Comparison of ENCODE assay signal across 13 cellular contexts in the genomic region with DNA sequence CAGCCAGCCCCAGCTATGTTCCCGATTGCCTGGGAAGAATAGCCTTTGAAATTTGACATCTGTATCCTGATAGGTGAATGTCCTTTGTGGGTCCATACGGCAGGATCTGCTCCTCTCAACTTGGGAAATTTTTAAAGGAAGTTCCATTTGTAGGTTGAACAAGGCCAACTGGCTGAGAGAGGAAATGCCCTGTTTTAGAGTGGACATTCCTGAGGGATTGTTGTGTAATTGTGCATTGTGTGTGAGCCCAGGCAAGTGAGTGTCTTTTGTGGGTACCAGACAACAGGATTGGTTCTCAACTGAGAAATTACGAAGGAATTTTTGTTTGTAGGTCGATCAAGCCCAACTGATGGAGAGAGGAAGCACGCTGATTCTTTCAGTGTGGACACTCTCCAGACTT. TPM values are rescaled to one million over a fixed set of nuclear protein-coding genes. Genes with fewer than 3 reads are reported as not detected.
A peak's percentile ranks its signal among the peaks of the same experiment; 100 is the strongest.
DNase-seq lines count a peak whose midpoint lies in the region; TF ChIP-seq lines count a peak whose summit lies in the region.
"Had no signal": no experiment of that assay in that cellular context is flagged by ENCODE, and none has a peak within 500 bp of the region (broad histone marks: within the 10 kb centered on the region; RNA-seq: fewer than 3 reads in every experiment).

No MANE protein-coding gene starts in this region.

- H3K27ac Mint-ChIP-seq in endothelial cell (ENCODE audit: unreplicated experiment) (peak overlapping the region; percentile 76), nephron progenitor cell (no peak overlapping the region)
- H3K27ac Mint-ChIP-seq: CD14-positive monocyte, H9 had no signal

- H3K36me3 Mint-ChIP-seq in endothelial cell (ENCODE audit: low read depth, unreplicated experiment) (peaks cover 24% of the 10 kb centered on the region), nephron progenitor cell (ENCODE audit: low read depth) (peaks cover 25% of the 10 kb centered on the region)
- H3K36me3 Mint-ChIP-seq: CD14-positive monocyte had no signal

- DNase-seq in EH (ENCODE audit: low read depth) (peak; percentile 6), amniotic epithelial cell (ENCODE audit: low read depth) (peak; percentile 61), endothelial cell (ENCODE audit: low spot score) (no peak), iris pigment epithelial cell (ENCODE audit: low read depth) (peak; percentile 7), T-helper 9 cell (no peak), NCI-H2171 (lab: John Stamatoyannopoulos, UW) (no peak), nephron progenitor cell (no peak)
- DNase-seq: DMS53, H9 had no signal

- H3K9me3 Mint-ChIP-seq in endothelial cell (ENCODE audit: unreplicated experiment): peaks cover 32% of the 10 kb centered on the region
- H3K9me3 Mint-ChIP-seq in nephron progenitor cell: peaks cover 28% of the 10 kb centered on the region

- H3K27me3 Mint-ChIP-seq in endothelial cell (ENCODE audit: unreplicated experiment): peaks cover 5% of the 10 kb centered on the region
- H3K27me3 Mint-ChIP-seq in nephron progenitor cell (ENCODE audit: low read depth, poor library complexity): no peaks in the 10 kb centered on the region
- H3K27me3 Mint-ChIP-seq: IgD-negative memory B cell had no signal

- H3K4me3 Mint-ChIP-seq in endothelial cell (ENCODE audit: unreplicated experiment): no peak overlapping the region
- H3K4me3 Mint-ChIP-seq in nephron progenitor cell: no peak overlapping the region
- H3K4me3 Mint-ChIP-seq: CD14-positive monocyte, H9, IgD-negative memory B cell had no signal

- no peak for TF ChIP-seq CTCF in endothelial cell (IDR thresholded peaks at IDR 0.05; ENCODE audit: unreplicated experiment)
- no peak for TF ChIP-seq CTCF in nephron progenitor cell (IDR thresholded peaks at IDR 0.05)

- H3K4me1 Mint-ChIP-seq in endothelial cell (ENCODE audit: unreplicated experiment) (peaks cover 7% of the 10 kb centered on the region), nephron progenitor cell (no peaks in the 10 kb centered on the region)

RNA-seq across cellular contexts. Expression of a gene that starts 2.6 kb away (rescaled TPM):
- not detected for total RNA-seq in endothelial cell (ENCODE audit: unreplicated experiment)
- total RNA-seq: GM12878, H9, HT1080 had no signal

RNA-seq across cellular contexts. Expression of a gene that starts 21.9 kb away (rescaled TPM):
- not detected for total RNA-seq in endothelial cell (ENCODE audit: unreplicated experiment)
- total RNA-seq: GM12878, H9, HT1080 had no signal

RNA-seq across cellular contexts. Expression of a gene that starts 31.8 kb away (rescaled TPM):
- total RNA-seq in endothelial cell (ENCODE audit: unreplicated experiment): 48.0 TPM

RNA-seq across cellular contexts. Expression of a gene that starts 31.9 kb away (rescaled TPM):
- total RNA-seq in endothelial cell (ENCODE audit: unreplicated experiment): 161 TPM

RNA-seq across cellular contexts. Expression of a gene that starts 46.9 kb away (rescaled TPM):
- total RNA-seq in endothelial cell (ENCODE audit: unreplicated experiment): not detected
- total RNA-seq: GM12878, H9, HT1080 had no signal

Comparison
In these comparisons a context has a peak if more than half of its experiments do, and no peak if none do; other contexts are left out.
1. DNase-seq: peak in EH (single experiment), amniotic epithelial cell (single experiment) and iris pigment epithelial cell (single experiment); none in endothelial cell (single experiment), T-helper 9 cell (single experiment), NCI-H2171 (single experiment) and nephron progenitor cell (single experiment).